In the genomic region with DNA sequence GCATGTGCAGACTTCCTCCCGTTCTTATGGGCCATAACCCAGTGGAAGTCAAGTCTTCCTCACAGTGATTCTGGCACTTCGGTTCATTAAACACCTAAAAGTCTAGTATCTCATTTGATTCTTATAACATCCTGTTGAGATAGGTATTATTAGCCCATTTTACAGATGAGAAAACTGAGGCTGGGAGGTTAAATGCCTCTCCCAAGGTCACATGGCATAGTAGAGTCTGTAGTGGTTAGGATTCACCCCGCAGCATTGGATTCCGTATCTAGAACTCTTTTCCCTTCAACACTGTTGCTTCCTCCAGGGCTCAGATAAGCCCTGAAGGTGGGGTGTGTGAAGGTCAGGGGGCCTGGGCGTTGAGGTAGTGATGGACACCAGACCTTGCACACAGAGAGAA, we compare ENCODE assay signal across 19 cellular contexts. TPM values are rescaled to one million over a fixed set of nuclear protein-coding genes. Genes with fewer than 3 reads are reported as not detected.
"Had no signal": no experiment of that assay in that cellular context is flagged by ENCODE, and none has a peak within 500 bp of the region (broad histone marks: within the 10 kb centered on the region; RNA-seq: fewer than 3 reads in every experiment).

No MANE protein-coding gene starts in this region.

- H3K4me1 ChIP-seq: Peyer's patch, SJSA1 had no signal

- ATAC-seq: activated CD4-positive, CD25-positive, alpha-beta regulatory T cell treated with anti-CD3 and anti-CD28 coated beads, Interleukin-2, amount 50 U/mL, for 24 hours; activated CD8-positive, alpha-beta T cell treated with anti-CD3 and anti-CD28 coated beads for 36 hours; SK-N-SH treated with all-trans-retinoic acid at 6 μM for 48 hours had no signal

- DNase-seq: activated CD4-positive, alpha-beta T cell treated with anti-CD3 and anti-CD28 coated beads for 4 hours; activated CD8-positive, alpha-beta memory T cell treated with anti-CD3 and anti-CD28 coated beads, Interleukin-2, amount 50 U/mL, for 4 hours; activated CD8-positive, alpha-beta T cell treated with anti-CD3 and anti-CD28 coated beads for 36 hours; activated naive CD4-positive, alpha-beta T cell treated with anti-CD3 and anti-CD28 coated beads for 36 hours; brain microvascular endothelial cell; cerebellar nuclear complex; MG63; MV-4-11; NCI-H1092 treated with DMSO at 0.1 percent for 48 hours; NCI-H1436; NCI-H1694 treated with DMSO at 0.1 percent for 48 hours; NCI-H2029 treated with DMSO at 0.1 percent for 48 hours; NCI-H510A treated with DMSO at 0.1 percent for 48 hours; Peyer's patch; SHP77 had no signal

- H3K27me3 ChIP-seq: brain microvascular endothelial cell, cardiac muscle cell, MG63, Peyer's patch, SJSA1 had no signal

- H3K4me3 ChIP-seq: cardiac muscle cell, MG63, Peyer's patch, SJSA1 had no signal

- H3K27ac ChIP-seq: brain microvascular endothelial cell, cardiac muscle cell, Peyer's patch, SJSA1 had no signal

- H3K9me3 ChIP-seq: MG63, Peyer's patch, SJSA1 had no signal

RNA-seq across cellular contexts. Expression of gene GPHA2, which starts 3.4 kb away (rescaled TPM):
- total RNA-seq: activated CD8-positive, alpha-beta T cell treated with anti-CD3 and anti-CD28 coated beads for 36 hours; activated naive CD4-positive, alpha-beta T cell treated with anti-CD3 and anti-CD28 coated beads for 36 hours; cardiac muscle cell; Peyer's patch; SJSA1 had no signal

RNA-seq across cellular contexts. Expression of gene MAJIN, which starts 39.6 kb away (rescaled TPM):
- total RNA-seq: activated CD8-positive, alpha-beta T cell treated with anti-CD3 and anti-CD28 coated beads for 36 hours; cardiac muscle cell; Peyer's patch; SJSA1 had no signal
